ENCODE assay signal across 14 cellular contexts in genomic region chr20:50624351-50625016, GRCh38.
DNase-seq lines count a peak whose midpoint lies in the region; ATAC-seq and TF ChIP-seq lines count a peak whose summit lies in the region.
"Had no signal": no experiment of that assay in that cellular context is flagged by ENCODE, and none has a peak within 500 bp of the region (broad histone marks: within the 10 kb centered on the region; RNA-seq: fewer than 3 reads in every experiment).

No MANE protein-coding gene starts in this region.

- H3K36me3 ChIP-seq in BE2C (no peaks in the 10 kb centered on the region), OCI-LY7 (ENCODE audit: insufficient read depth, low read length) (no peaks in the 10 kb centered on the region)

- no peak for ATAC-seq in HG03139 (IDR thresholded peaks at IDR 0.05; ENCODE audit: unreplicated experiment)

- H3K4me2 ChIP-seq in OCI-LY7 (ENCODE audit: low read length): peak overlapping the region; percentile 14; the same call in 1 of the 2 replicates
- H3K4me2 ChIP-seq: hepatocyte had no signal

- H3K27ac ChIP-seq in OCI-LY7 (ENCODE audit: low read depth, low read length, poor library complexity, severe bottlenecking): no peak overlapping the region
- H3K27ac ChIP-seq: hepatocyte had no signal

- no peaks in the 10 kb centered on the region; the same call in 1 of the 2 replicates for H3K9me3 ChIP-seq in BE2C
- 0 out of 2 replicates have a peak, but pooled peaks cover 4% of the 10 kb centered on the region for H3K9me3 ChIP-seq in OCI-LY7 (ENCODE audit: low read length)

- no peak for TF ChIP-seq CTCF in BE2C (IDR thresholded peaks at IDR 0.05; ENCODE audit: low read depth, low read length)
- TF ChIP-seq CTCF in OCI-LY7 (conservative IDR thresholded peaks at IDR 0.05; ENCODE audit: low read length): no peak

- CTCF ChIA-PET in OCI-LY7 (lab: Charles Lee; ENCODE audit: unreplicated experiment): no interaction called here

- H3K79me2 ChIP-seq in OCI-LY7 (ENCODE audit: insufficient read depth, low read depth, low read length): no peaks in the 10 kb centered on the region
- H3K79me2 ChIP-seq: hepatocyte had no signal

- peaks cover 20% of the 10 kb centered on the region for H3K4me1 ChIP-seq in BE2C
- H3K4me1 ChIP-seq in OCI-LY7 (ENCODE audit: insufficient read depth, low read length, poor library complexity, severe bottlenecking): peaks cover 41% of the 10 kb centered on the region

- intact Hi-C loops in OCI-LY7 (cut with micrococcal nuclease; ENCODE audit: unreplicated experiment): loop anchor here (5.0 kb wide), 1 partner anchor 123 kb away; no protein-coding TSS in a partner anchor

- H3K4me3 ChIP-seq in BE2C (ENCODE audit: low read depth, low read length) (no peak overlapping the region), OCI-LY7 (ENCODE audit: low read depth, low read length, poor library complexity, severe bottlenecking) (no peak overlapping the region)
- H3K4me3 ChIP-seq: hepatocyte had no signal

- POLR2A ChIA-PET in OCI-LY7 (lab: Charles Lee): no interaction called here

- H4K20me1 ChIP-seq in OCI-LY7 (ENCODE audit: insufficient read depth, low read length): no peaks in the 10 kb centered on the region

- H3K27me3 ChIP-seq in BE2C: no peaks in the 10 kb centered on the region
- H3K27me3 ChIP-seq: hepatocyte had no signal

- peak overlapping the region; percentile 40; the same call in 1 of the 2 replicates for H2AFZ ChIP-seq in OCI-LY7 (ENCODE audit: low read length)
- H2AFZ ChIP-seq: hepatocyte had no signal

- BruUV-seq in OCI-LY7 (replicated peaks; lab: Mats Ljungman, UMichigan): no TSS peak

- H3K9me2 ChIP-seq in OCI-LY7 (ENCODE audit: insufficient read depth, low read length): no peaks in the 10 kb centered on the region

- DNase-seq in BE2C (peak; percentile 45), NAMALWA (ENCODE audit: low spot score) (peak; percentile 54), OCI-LY7 (ENCODE audit: low spot score) (peak; percentile 53), kidney glomerular epithelial cell (lab: John Stamatoyannopoulos, UW) (peak; percentile 40), NCI-H82 (lab: John Stamatoyannopoulos, UW) (no peak), retina (no peak)
- DNase-seq in stimulated activated naive CD4-positive, alpha-beta T cell treated with Interleukin-2 at 50 U/mL for 16 hours (lab: John Stamatoyannopoulos, UW): no peak
- DNase-seq: activated CD4-positive, alpha-beta memory T cell treated with anti-CD3 and anti-CD28 coated beads, Interleukin-2, amount 10 ng/mL, durations not matched to agents 7 days and 5 days; endodermal cell; HFFc6; naive B cell; NCI-H1436 treated with DMSO at 0.1 percent for 48 hours had no signal

Comparison
In these comparisons a context has a peak if more than half of its experiments do, and no peak if none do; other contexts are left out.
1. DNase-seq: peak in BE2C (single experiment), NAMALWA (single experiment), OCI-LY7 (single experiment) and kidney glomerular epithelial cell (single experiment); none in NCI-H82 (single experiment), retina (single experiment) and stimulated activated naive CD4-positive, alpha-beta T cell treated with Interleukin-2 at 50 U/mL for 16 hours (single experiment).